In the genomic region with DNA sequence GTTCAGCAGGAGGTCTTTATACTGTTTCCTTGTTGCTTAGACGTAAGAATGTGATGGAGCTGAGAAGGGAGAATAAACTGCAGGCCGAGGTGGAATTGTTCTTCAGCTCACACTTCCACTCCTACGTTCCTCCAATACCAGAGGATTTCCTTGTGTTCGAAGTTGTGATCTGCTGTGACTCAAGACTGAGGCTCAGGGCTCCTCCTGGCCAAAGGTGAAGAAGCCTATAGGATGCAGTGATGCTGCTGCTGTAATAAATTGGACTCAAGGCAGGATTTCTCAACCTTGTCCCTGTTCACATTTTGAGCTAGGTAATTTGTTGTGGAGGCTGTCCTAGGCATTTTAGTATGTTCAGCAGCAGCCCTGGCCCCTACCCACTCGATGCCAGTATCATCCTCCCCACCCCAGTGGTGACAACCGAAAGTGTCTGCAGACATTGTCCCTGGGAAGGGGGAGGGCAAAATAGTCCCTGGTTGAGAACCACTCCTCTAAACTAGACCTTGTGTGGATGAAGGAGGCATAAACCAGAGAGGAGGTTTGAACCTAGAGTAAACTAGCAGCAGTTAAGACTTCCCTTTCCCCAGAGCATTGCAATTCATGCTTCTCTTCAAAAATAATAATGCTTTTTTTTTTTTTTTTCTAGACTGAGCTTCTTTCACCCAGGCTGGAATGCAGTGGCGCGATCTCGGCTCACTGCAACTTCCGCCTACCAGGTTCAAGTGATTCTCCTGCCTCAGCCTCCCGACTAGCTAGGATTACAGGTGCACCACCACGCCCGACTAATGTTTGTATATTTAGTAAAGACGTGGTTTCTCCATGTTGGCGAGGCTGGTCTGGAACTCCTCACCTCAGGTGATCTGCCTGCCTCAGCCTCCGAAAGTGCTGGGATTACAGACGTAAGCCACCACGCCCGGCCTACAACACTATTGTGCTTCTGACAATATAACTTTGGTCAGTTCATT, we compare ENCODE assay signal across 20 cellular contexts. TPM values are rescaled to one million over a fixed set of nuclear protein-coding genes. Genes with fewer than 3 reads are reported as not detected.
A peak's percentile ranks its signal among the peaks of the same experiment; 100 is the strongest.
DNase-seq lines count a peak whose midpoint lies in the region; ATAC-seq, FAIRE-seq and TF ChIP-seq lines count a peak whose summit lies in the region.
"Had no signal": no experiment of that assay in that cellular context is flagged by ENCODE, and none has a peak within 500 bp of the region (broad histone marks: within the 10 kb centered on the region; RNA-seq: fewer than 3 reads in every experiment).

No MANE protein-coding gene starts in this region.

- H3K9ac ChIP-seq in H9 (ENCODE audit: extremely low read depth, insufficient read length, low read length), result no peak overlapping the region
- H3K9ac ChIP-seq in keratinocyte (ENCODE audit: control insufficient read depth, extremely low read depth, insufficient read depth, low read length), result no peak overlapping the region

- no peaks in the 10 kb centered on the region for H3K23me2 ChIP-seq in H9 (ENCODE audit: insufficient read length, low read depth, low read length, poor library complexity, severe bottlenecking)

- H3K79me1 ChIP-seq in H9 (ENCODE audit: insufficient read depth, low read depth, low read length, poor library complexity, severe bottlenecking), result no peaks in the 10 kb centered on the region

- no peak overlapping the region for H3K4ac ChIP-seq in H9 (ENCODE audit: low read depth, low read length)

- no peak overlapping the region for H2BK15ac ChIP-seq in H9 (ENCODE audit: low read depth, low read length)

- peaks cover 2% of the 10 kb centered on the region in 2 experiments for H3K36me3 ChIP-seq in keratinocyte (ENCODE audit: control insufficient read depth in 2 of 2, extremely low read depth in 1 of 2, insufficient read depth in 2 of 2, low read length in 2 of 2)
- H3K36me3 ChIP-seq in ascending aorta, result no peaks in the 10 kb centered on the region

- H4K5ac ChIP-seq in H9 (ENCODE audit: insufficient read length, low read depth, low read length), result no peak overlapping the region

- FAIRE-seq in keratinocyte (lab: Jason Lieb, UNC), result peak; percentile 39
- FAIRE-seq: frontal cortex, GM18507 had no signal

- no peak for DNase-seq in CD14-positive monocyte (ENCODE audit: low spot score)
- no peak for DNase-seq in H9
- peak; percentile 31 for DNase-seq in astrocyte of the spinal cord (ENCODE audit: low read depth, low spot score)
- DNase-seq in keratinocyte (ENCODE audit: low read depth, low spot score), result no peak
- DNase-seq in HEK293T (ENCODE audit: extremely low spot score), result no peak
- no peak for DNase-seq in ascending aorta (ENCODE audit: low spot score in 2 of 2)
- DNase-seq: activated CD4-positive, alpha-beta T cell treated with anti-CD3 and anti-CD28 coated beads, Interleukin-2, amount 50 U/mL, for 4 hours; activated naive CD8-positive, alpha-beta T cell treated with anti-CD3 and anti-CD28 coated beads for 36 hours; activated T-cell treated with anti-CD3 and anti-CD28 coated beads, Interleukin-2, amount 50 U/mL, for 48 hours; Caco-2; NCI-H1436; NCI-H2171 treated with DMSO at 0.1 percent for 48 hours; NCI-H774; retina; SIG-M5 had no signal

- H3K9me3 ChIP-seq in H9 (ENCODE audit: control insufficient read depth, low read depth, low read length) (no peaks in the 10 kb centered on the region), keratinocyte (ENCODE audit: control insufficient read depth, low read depth, low read length) (no peaks in the 10 kb centered on the region), ascending aorta (no peaks in the 10 kb centered on the region)
- H3K9me3 ChIP-seq: Caco-2 had no signal

- H3K27ac ChIP-seq in H9 (ENCODE audit: insufficient read length, low read depth, low read length) (no peak overlapping the region), keratinocyte (ENCODE audit: control insufficient read depth, insufficient read depth, low read length) (no peak overlapping the region), ascending aorta (no peak overlapping the region)

- no peaks in the 10 kb centered on the region for H3K9me1 ChIP-seq in keratinocyte (ENCODE audit: control insufficient read depth, extremely low read depth, insufficient read depth, low read length)

- peaks cover 17% of the 10 kb centered on the region for H3K4me1 Mint-ChIP-seq in CD14-positive monocyte
- peaks cover 14 to 18% of the 10 kb centered on the region in 2 experiments for H3K4me1 Mint-ChIP-seq in H9

- H3K27ac Mint-ChIP-seq in CD14-positive monocyte (peak overlapping the region in 4 of 7 donors; percentile 31 to 69 (median 64)), H9 (peak overlapping the region in 2 of 3 experiments; percentile 68 to 69; a peak in 4 of 7 replicates)
- H3K27ac Mint-ChIP-seq: activated naive CD8-positive, alpha-beta T cell treated with anti-CD3 and anti-CD28 coated beads for 36 hours; dendritic cell treated with granulocyte-macrophage colony-stimulating factor and Interleukin-4, amounts not matched to agents 40 ng/mL and 50 ng/mL, for 4 days had no signal

- dilution Hi-C loops in keratinocyte (cut with MboI; ENCODE audit: extremely low pct_ligation_motif_present, low sequenced_read_pairs), result no loop called here

- no peak overlapping the region for H2AK5ac ChIP-seq in H9 (ENCODE audit: insufficient read length, low read length)

- H3K27me3 Mint-ChIP-seq in CD14-positive monocyte (ENCODE audit: low read depth in 3 of 3) (peaks cover 0 to 2% (median 0%) of the 10 kb centered on the region in 3 donors), H9 (ENCODE audit: low read depth) (no peaks in the 10 kb centered on the region)
- H3K27me3 Mint-ChIP-seq: activated naive CD8-positive, alpha-beta T cell treated with anti-CD3 and anti-CD28 coated beads for 36 hours; dendritic cell treated with granulocyte-macrophage colony-stimulating factor and Interleukin-4, amounts not matched to agents 40 ng/mL and 50 ng/mL, for 4 days had no signal

- H3K4me1 ChIP-seq in H9 (ENCODE audit: insufficient read depth, low read length), result no peaks in the 10 kb centered on the region
- H3K4me1 ChIP-seq in keratinocyte (ENCODE audit: control insufficient read depth, extremely low read depth, insufficient read depth, low read length), result peaks cover 7% of the 10 kb centered on the region
- no peaks in the 10 kb centered on the region for H3K4me1 ChIP-seq in ascending aorta
- H3K4me1 ChIP-seq: Caco-2 had no signal

- no peak for ATAC-seq in GM21529 (IDR thresholded peaks at IDR 0.05; ENCODE audit: unreplicated experiment)
- no peak for ATAC-seq in GM19328 (IDR thresholded peaks at IDR 0.05; ENCODE audit: unreplicated experiment)

- intact Hi-C loops in CD14-positive monocyte (cut with micrococcal nuclease), result no loop called here
- intact Hi-C loops in ascending aorta (cut with DNase I), result no loop called here

- no peaks in the 10 kb centered on the region for H4K20me1 ChIP-seq in H9 (ENCODE audit: control insufficient read depth, insufficient read depth, insufficient read length)
- H4K20me1 ChIP-seq in keratinocyte (ENCODE audit: control insufficient read depth, extremely low read depth, insufficient read depth, low read length), result peaks cover 2% of the 10 kb centered on the region

- H3K9me3 Mint-ChIP-seq in CD14-positive monocyte (peaks cover 2 to 12% (median 5%) of the 10 kb centered on the region in 7 donors), H9 (peaks cover 8 to 9% of the 10 kb centered on the region in 2 experiments; a peak in 4 of 5 replicates)
- H3K9me3 Mint-ChIP-seq: dendritic cell treated with granulocyte-macrophage colony-stimulating factor and Interleukin-4, amounts not matched to agents 40 ng/mL and 50 ng/mL, for 4 days had no signal

- H3K4me3 Mint-ChIP-seq in CD14-positive monocyte, result no peak overlapping the region
- no peak overlapping the region; a peak in 1 of 5 replicates for H3K4me3 Mint-ChIP-seq in H9
- H3K4me3 Mint-ChIP-seq: activated naive CD8-positive, alpha-beta T cell treated with anti-CD3 and anti-CD28 coated beads for 36 hours; dendritic cell treated with granulocyte-macrophage colony-stimulating factor and Interleukin-4, amounts not matched to agents 40 ng/mL and 50 ng/mL, for 4 days had no signal

- no peak overlapping the region for H3K4me3 ChIP-seq in astrocyte of the spinal cord (ENCODE audit: low read depth, low read length)
- H3K4me3 ChIP-seq in keratinocyte (ENCODE audit: control insufficient read depth in 2 of 3, extremely low read depth in 1 of 3, insufficient read depth in 2 of 3, low read depth in 1 of 3, low read length in 3 of 3), result no peak overlapping the region
- no peak overlapping the region for H3K4me3 ChIP-seq in ascending aorta

- H2BK120ac ChIP-seq in H9 (ENCODE audit: low read depth, low read length, poor library complexity, severe bottlenecking), result no peak overlapping the region

- CTCF ChIA-PET in HEK293T (lab: Yijun Ruan, JAX), result interaction anchor here (1.1 kb wide), 1 partner anchor 130 kb away, joined by 3 read pairs; no protein-coding TSS in a partner anchor

- H3K36me3 Mint-ChIP-seq in CD14-positive monocyte (peaks cover 28 to 48% of the 10 kb centered on the region in 2 donors), H9 (ENCODE audit: insufficient read depth in 1 of 3, low read depth in 3 of 3) (peaks cover 6 to 8% (median 7%) of the 10 kb centered on the region in 3 experiments; a peak in 4 of 7 replicates)

- no CpG with 5 or more reads among the region's 19 CpGs for WGBS in H9 (ENCODE audit: extremely low coverage, insufficient read length, low lambda C conversion rate)

- H3K4me2 ChIP-seq in H9 (ENCODE audit: insufficient read depth, insufficient read length, low read length) (no peak overlapping the region), keratinocyte (ENCODE audit: control insufficient read depth, extremely low read depth, insufficient read depth, low read depth, low read length) (no peak overlapping the region)

- H3K27me3 ChIP-seq in H9 (ENCODE audit: insufficient read depth, low read length), result no peaks in the 10 kb centered on the region
- H3K27me3 ChIP-seq in keratinocyte (ENCODE audit: control insufficient read depth, extremely low read depth, insufficient read depth, low read length), result no peaks in the 10 kb centered on the region
- no peaks in the 10 kb centered on the region for H3K27me3 ChIP-seq in ascending aorta

- H4K8ac ChIP-seq in H9 (replicated peaks; ENCODE audit: insufficient read length, low read depth, low read length), result no peak overlapping the region

- POLR2A ChIA-PET in HEK293T (lab: Yijun Ruan, JAX), result interaction anchor here (1.2 to 1.5 kb wide), 2 partner anchors 10 to 12 kb away, joined by 3 to 4 read pairs; no protein-coding TSS in a partner anchor

- no peak overlapping the region for H2BK20ac ChIP-seq in H9 (ENCODE audit: low read depth, low read length, poor library complexity, severe bottlenecking)

- H3K23ac ChIP-seq in H9 (ENCODE audit: insufficient read length, low read depth, low read length), result no peak overlapping the region

- no peak for TF ChIP-seq CTCF in CD14-positive monocyte (IDR thresholded peaks at IDR 0.05)
- no peak for TF ChIP-seq CTCF in H9 (conservative IDR thresholded peaks at IDR 0.05)
- no peak for TF ChIP-seq CTCF in astrocyte of the spinal cord (IDR thresholded peaks at IDR 0.05; ENCODE audit: low read depth, low read length)
- TF ChIP-seq CTCF in keratinocyte (optimal IDR thresholded peaks at IDR 0.05 in 1 of 3, IDR thresholded peaks at IDR 0.05 in 1 of 3, conservative IDR thresholded peaks at IDR 0.05 in 1 of 3; ENCODE audit: extremely low read depth in 1 of 3, insufficient read depth in 2 of 3, low read length in 3 of 3), result no peak
- no peak for TF ChIP-seq CTCF in ascending aorta (IDR thresholded peaks at IDR 0.05)

- H3K14ac ChIP-seq in H9 (ENCODE audit: insufficient read depth, low read length), result no peak overlapping the region

- H3T11ph ChIP-seq in H9 (ENCODE audit: low read length), result no peak overlapping the region

- in situ Hi-C loops in astrocyte of the spinal cord (cut with HindIII; ENCODE audit: low sequenced_read_pairs), result no loop called here

- no peak overlapping the region for H4K91ac ChIP-seq in H9 (ENCODE audit: insufficient read length, low read depth, low read length)

- H3K79me2 ChIP-seq in H9 (ENCODE audit: insufficient read depth, low read length) (no peaks in the 10 kb centered on the region), keratinocyte (ENCODE audit: control insufficient read depth, insufficient read depth, low read length) (peaks cover 17% of the 10 kb centered on the region)

- H3K56ac ChIP-seq in H9 (ENCODE audit: insufficient read length, low read depth, low read length), result no peak overlapping the region

- H2BK12ac ChIP-seq in H9 (ENCODE audit: insufficient read length, low read depth, low read length), result no peak overlapping the region

- no peak overlapping the region for H2BK5ac ChIP-seq in H9 (ENCODE audit: insufficient read length, low read length)

- no peak overlapping the region for H3K18ac ChIP-seq in H9 (ENCODE audit: insufficient read length, low read depth, low read length)

- H2AFZ ChIP-seq in H9 (ENCODE audit: low read length) (no peak overlapping the region), keratinocyte (ENCODE audit: control insufficient read depth, low read length) (no peak overlapping the region)

RNA-seq across cellular contexts. Expression of a gene that starts 11.1 kb away (rescaled TPM):
- polyA plus RNA-seq in CD14-positive monocyte (10 to 100 TPM; 24.7 to 35.5 TPM), keratinocyte (17.0 to 20.1 TPM (median 19.7 TPM) in 3 replicates)
- total RNA-seq in H9 (2021) (18.2 and 18.7 TPM in 2 replicates), ascending aorta (1.6 TPM)
- 11.3 TPM for polyA plus RNA-seq in keratinocyte (2011; ENCODE audit: low read depth)
- polyA plus RNA-seq in keratinocyte (2011; cell fraction: cytosol; rRNA removed), result 15.2 and 16.7 TPM in 2 replicates
- polyA plus RNA-seq in keratinocyte (2011; cell fraction: nucleus; rRNA removed), result 28.1 and 28.9 TPM in 2 replicates
- 22.5 and 24.8 TPM in 2 replicates for polyA plus RNA-seq in keratinocyte (2012; ENCODE audit: low replicate concordance)
- polyA minus RNA-seq in keratinocyte, result 20.7 to 42.1 TPM (median 37.9 TPM) in 3 replicates
- polyA minus RNA-seq in keratinocyte (2011; cell fraction: cytosol; rRNA and poly(A)+ RNA removed), result 94.8 TPM
- 52.3 and 72.3 TPM in 2 replicates for polyA minus RNA-seq in keratinocyte (2011; cell fraction: nucleus; rRNA and poly(A)+ RNA removed)
